Comparison of ENCODE assay signal across 13 cellular contexts in genomic region chr17:28968914-28969295, GRCh38. TPM values are rescaled to one million over a fixed set of nuclear protein-coding genes. Genes with fewer than 3 reads are reported as not detected.
DNase-seq lines count a peak whose midpoint lies in the region; TF ChIP-seq lines count a peak whose summit lies in the region.
"Had no signal": no experiment of that assay in that cellular context is flagged by ENCODE, and none has a peak within 500 bp of the region (broad histone marks: within the 10 kb centered on the region; RNA-seq: fewer than 3 reads in every experiment).

No MANE protein-coding gene starts in this region.

- H3K36me3 Mint-ChIP-seq in Calu3 (ENCODE audit: insufficient read depth, unreplicated experiment) (no peaks in the 10 kb centered on the region), neural progenitor cell (no peaks in the 10 kb centered on the region)

- peaks cover 50% of the 10 kb centered on the region for H3F3A ChIP-seq in neural progenitor cell (ENCODE audit: low read depth)
- H3F3A ChIP-seq in SK-N-SH (replicated peaks; ENCODE audit: insufficient read depth): no peaks in the 10 kb centered on the region

- WGBS in SK-N-SH (ENCODE audit: low lambda C conversion rate): 74% methylated on average over 2 of the region's 2 CpGs

- H3K79me2 ChIP-seq in neural progenitor cell (ENCODE audit: low read depth): no peaks in the 10 kb centered on the region
- no peaks in the 10 kb centered on the region for H3K79me2 ChIP-seq in SK-N-SH (ENCODE audit: insufficient read depth)

- CTCF ChIA-PET in Calu3 (lab: Charles Lee) (no interaction called here), SK-N-SH (lab: Yijun Ruan, JAX) (interaction anchor here (0.9 to 10.2 kb wide), 6 partner anchors 14 to 145 kb away, joined by 3 to 341 read pairs (median 5); no protein-coding TSS in a partner anchor)

- H3K27me3 ChIP-seq in neural progenitor cell (no peaks in the 10 kb centered on the region), SK-N-SH (ENCODE audit: insufficient read depth) (no peaks in the 10 kb centered on the region; the same call in 1 of the 2 replicates)

- H3K4me1 Mint-ChIP-seq in Calu3 (ENCODE audit: low read depth, unreplicated experiment): peaks cover 10% of the 10 kb centered on the region
- H3K4me1 Mint-ChIP-seq in neural progenitor cell: peaks cover 48% of the 10 kb centered on the region

- no peak for TF ChIP-seq EP300 in SK-N-SH (IDR thresholded peaks at IDR 0.05; ENCODE audit: borderline replicate concordance in 1 of 2, low read depth in 1 of 2, low read length in 1 of 2)

- H3K9me2 ChIP-seq in SK-N-SH: no peaks in the 10 kb centered on the region

- no peak for TF ChIP-seq CTCF in Calu3 (IDR thresholded peaks at IDR 0.05; ENCODE audit: unreplicated experiment)
- TF ChIP-seq CTCF in fibroblast of mammary gland (conservative IDR thresholded peaks at IDR 0.05; ENCODE audit: control insufficient read depth, insufficient read depth, low read depth, low read length): no peak
- no peak for TF ChIP-seq CTCF in neural progenitor cell (IDR thresholded peaks at IDR 0.05)
- TF ChIP-seq CTCF in SK-N-SH (IDR thresholded peaks at IDR 0.05): no peak

- H2AFZ ChIP-seq in neural progenitor cell (replicated peaks): no peak overlapping the region
- H2AFZ ChIP-seq in SK-N-SH (ENCODE audit: low read depth): no peak overlapping the region

- H3K36me3 ChIP-seq in neural progenitor cell (no peaks in the 10 kb centered on the region), SK-N-SH (replicated peaks in 1 of 2; ENCODE audit: control insufficient read depth in 1 of 2, insufficient read depth in 2 of 2, low read length in 1 of 2) (no peaks in the 10 kb centered on the region)

- H3K9ac ChIP-seq in neural progenitor cell: no peak overlapping the region
- no peak overlapping the region for H3K9ac ChIP-seq in SK-N-SH

- H3K4me3 ChIP-seq in fibroblast of mammary gland (ENCODE audit: control insufficient read depth, low read depth, low read length) (no peak overlapping the region), neural progenitor cell (peak overlapping the region; percentile 27), SK-N-SH (ENCODE audit: low read depth in 2 of 2, low read length in 1 of 2) (no peak overlapping the region)

- H3K27ac ChIP-seq in neural progenitor cell (no peak overlapping the region), SK-N-SH (ENCODE audit: low read depth in 2 of 2, low read length in 1 of 2) (no peak overlapping the region)

- H3K9me3 ChIP-seq in neural progenitor cell (ENCODE audit: low read depth): no peaks in the 10 kb centered on the region
- no peaks in the 10 kb centered on the region for H3K9me3 ChIP-seq in SK-N-SH

- no peak for DNase-seq in Calu3
- DNase-seq in RKO (ENCODE audit: low spot score): peak; percentile 31
- peak; percentile 27 for DNase-seq in fibroblast of mammary gland (ENCODE audit: low read depth)
- no peak for DNase-seq in neural progenitor cell (ENCODE audit: low spot score)
- no peak for DNase-seq in cortex of kidney (lab: John Stamatoyannopoulos, UW)
- no peak for DNase-seq in H4 (ENCODE audit: low spot score)
- DNase-seq in SK-N-SH: no peak
- DNase-seq in NCI-H146 treated with DMSO at 0.1 percent for 48 hours (lab: John Stamatoyannopoulos, UW; ENCODE audit: unreplicated experiment): no peak
- DNase-seq: DMS79 treated with DMSO at 0.1 percent for 48 hours, HFFc6, NCI-H2029, SHP77 had no signal

- no peaks in the 10 kb centered on the region for H3K9me3 Mint-ChIP-seq in Calu3 (ENCODE audit: low read depth, unreplicated experiment)
- no peaks in the 10 kb centered on the region for H3K9me3 Mint-ChIP-seq in neural progenitor cell
- H3K9me3 Mint-ChIP-seq: HFFc6 had no signal

- intact Hi-C loops in Calu3 (cut with micrococcal nuclease; ENCODE audit: unreplicated experiment): no loop called here

- TF ChIP-seq RAD21 in SK-N-SH (IDR thresholded peaks at IDR 0.05; ENCODE audit: low read length): no peak

- peak overlapping the region; percentile 44 for H3K27ac Mint-ChIP-seq in Calu3 (ENCODE audit: unreplicated experiment)
- peak overlapping the region; percentile 74 for H3K27ac Mint-ChIP-seq in neural progenitor cell
- H3K27ac Mint-ChIP-seq: HFFc6 had no signal

- peaks cover 64% of the 10 kb centered on the region for H3K27me3 Mint-ChIP-seq in Calu3 (ENCODE audit: unreplicated experiment)
- H3K27me3 Mint-ChIP-seq in neural progenitor cell (ENCODE audit: insufficient read depth, low read depth): peaks cover 32% of the 10 kb centered on the region

- H3K4me2 ChIP-seq in neural progenitor cell (peak overlapping the region; percentile 74), SK-N-SH (no peak overlapping the region)

- H4K20me1 ChIP-seq in neural progenitor cell (ENCODE audit: low read depth) (peaks cover 19% of the 10 kb centered on the region), SK-N-SH (ENCODE audit: insufficient read depth) (no peaks in the 10 kb centered on the region)

- POLR2A ChIA-PET in SK-N-SH (lab: Yijun Ruan, JAX): interaction anchor here (1.0 kb wide), 1 partner anchor 80 kb away, joined by 3 read pairs; no protein-coding TSS in a partner anchor

- H3K4me3 Mint-ChIP-seq in Calu3 (ENCODE audit: low read depth, unreplicated experiment) (no peak overlapping the region), neural progenitor cell (peak overlapping the region; percentile 65)
- H3K4me3 Mint-ChIP-seq: HFFc6 had no signal

- H3K4me1 ChIP-seq in neural progenitor cell (peaks cover 58% of the 10 kb centered on the region), SK-N-SH (ENCODE audit: control insufficient read depth in 1 of 2, insufficient read depth in 2 of 2, low read depth in 1 of 2, low read length in 1 of 2) (peaks cover 0 to 51% of the 10 kb centered on the region in 2 experiments)

- BruUV-seq in Calu3 (replicated peaks; lab: Mats Ljungman, UMichigan): no TSS peak

TF ChIP-seq in SK-N-SH, 30 proteins besides CTCF, POLR2A, EP300 and RAD21 (continues in another document):
- TF ChIP-seq MAX (IDR thresholded peaks at IDR 0.05; ENCODE audit: low read depth) (no peak), YY1 (IDR thresholded peaks at IDR 0.05; ENCODE audit: low read depth) (no peak), FOSL2 (IDR thresholded peaks at IDR 0.05; ENCODE audit: borderline replicate concordance, low read depth) (no peak), RCOR1 (IDR thresholded peaks at IDR 0.05; ENCODE audit: low read length) (no peak), TAF1 (IDR thresholded peaks at IDR 0.05; ENCODE audit: borderline replicate concordance, low read depth, low read length) (no peak), SMC3 (IDR thresholded peaks at IDR 0.05; ENCODE audit: low read depth, low read length) (no peak), POLR2AphosphoS5 (IDR thresholded peaks at IDR 0.05; ENCODE audit: low read depth, low read length) (no peak), FOXM1 (IDR thresholded peaks at IDR 0.05; ENCODE audit: low read depth) (no peak), GATA2 (CRISPR knock-in tag; IDR thresholded peaks at IDR 0.05) (no peak)
- TF ChIP-seq, protein P1, sequence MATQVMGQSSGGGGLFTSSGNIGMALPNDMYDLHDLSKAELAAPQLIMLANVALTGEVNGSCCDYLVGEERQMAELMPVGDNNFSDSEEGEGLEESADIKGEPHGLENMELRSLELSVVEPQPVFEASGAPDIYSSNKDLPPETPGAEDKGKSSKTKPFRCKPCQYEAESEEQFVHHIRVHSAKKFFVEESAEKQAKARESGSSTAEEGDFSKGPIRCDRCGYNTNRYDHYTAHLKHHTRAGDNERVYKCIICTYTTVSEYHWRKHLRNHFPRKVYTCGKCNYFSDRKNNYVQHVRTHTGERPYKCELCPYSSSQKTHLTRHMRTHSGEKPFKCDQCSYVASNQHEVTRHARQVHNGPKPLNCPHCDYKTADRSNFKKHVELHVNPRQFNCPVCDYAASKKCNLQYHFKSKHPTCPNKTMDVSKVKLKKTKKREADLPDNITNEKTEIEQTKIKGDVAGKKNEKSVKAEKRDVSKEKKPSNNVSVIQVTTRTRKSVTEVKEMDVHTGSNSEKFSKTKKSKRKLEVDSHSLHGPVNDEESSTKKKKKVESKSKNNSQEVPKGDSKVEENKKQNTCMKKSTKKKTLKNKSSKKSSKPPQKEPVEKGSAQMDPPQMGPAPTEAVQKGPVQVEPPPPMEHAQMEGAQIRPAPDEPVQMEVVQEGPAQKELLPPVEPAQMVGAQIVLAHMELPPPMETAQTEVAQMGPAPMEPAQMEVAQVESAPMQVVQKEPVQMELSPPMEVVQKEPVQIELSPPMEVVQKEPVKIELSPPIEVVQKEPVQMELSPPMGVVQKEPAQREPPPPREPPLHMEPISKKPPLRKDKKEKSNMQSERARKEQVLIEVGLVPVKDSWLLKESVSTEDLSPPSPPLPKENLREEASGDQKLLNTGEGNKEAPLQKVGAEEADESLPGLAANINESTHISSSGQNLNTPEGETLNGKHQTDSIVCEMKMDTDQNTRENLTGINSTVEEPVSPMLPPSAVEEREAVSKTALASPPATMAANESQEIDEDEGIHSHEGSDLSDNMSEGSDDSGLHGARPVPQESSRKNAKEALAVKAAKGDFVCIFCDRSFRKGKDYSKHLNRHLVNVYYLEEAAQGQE (IDR thresholded peaks at IDR 0.05; ENCODE audit: low read depth, low read length): no peak
- TF ChIP-seq, protein P2, sequence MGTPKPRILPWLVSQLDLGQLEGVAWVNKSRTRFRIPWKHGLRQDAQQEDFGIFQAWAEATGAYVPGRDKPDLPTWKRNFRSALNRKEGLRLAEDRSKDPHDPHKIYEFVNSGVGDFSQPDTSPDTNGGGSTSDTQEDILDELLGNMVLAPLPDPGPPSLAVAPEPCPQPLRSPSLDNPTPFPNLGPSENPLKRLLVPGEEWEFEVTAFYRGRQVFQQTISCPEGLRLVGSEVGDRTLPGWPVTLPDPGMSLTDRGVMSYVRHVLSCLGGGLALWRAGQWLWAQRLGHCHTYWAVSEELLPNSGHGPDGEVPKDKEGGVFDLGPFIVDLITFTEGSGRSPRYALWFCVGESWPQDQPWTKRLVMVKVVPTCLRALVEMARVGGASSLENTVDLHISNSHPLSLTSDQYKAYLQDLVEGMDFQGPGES (IDR thresholded peaks at IDR 0.05; ENCODE audit: low read depth, low read length): no peak

RNA-seq across cellular contexts. Expression of gene PHF12, which starts 17.6 kb away (rescaled TPM):
- 54.0 and 57.6 TPM in 2 replicates for total RNA-seq in Calu3 (2022)
- 49.1 and 54.3 TPM in 2 replicates for total RNA-seq in neural progenitor cell (ENCODE audit: low replicate concordance)
- 11.3 and 20.3 TPM in 2 replicates for total RNA-seq in H4 (2014; rRNA removed; shearing (Covaris generic))
- 17.8 and 24.0 TPM in 2 replicates for polyA plus RNA-seq in SK-N-SH (2012; rRNA removed)
- 12.2 and 17.3 TPM in 2 replicates for polyA plus RNA-seq in SK-N-SH (2012; cell fraction: cytosol; rRNA removed)
- 53.0 and 68.5 TPM in 2 replicates for polyA plus RNA-seq in SK-N-SH (2012; cell fraction: nucleus; rRNA removed)

RNA-seq across cellular contexts. Expression of gene SEZ6, which starts 36.9 kb away (rescaled TPM):
- total RNA-seq in Calu3 (2022): not detected in 2 replicates
- 1.5 and 4.9 TPM in 2 replicates for total RNA-seq in neural progenitor cell (ENCODE audit: low replicate concordance)
- total RNA-seq in H4 (2014; rRNA removed; shearing (Covaris generic)): not detected in 2 replicates
- polyA plus RNA-seq in SK-N-SH (2012; rRNA removed): 0.12 and 0.37 TPM in 2 replicates
- polyA plus RNA-seq in SK-N-SH (2012; cell fraction: cytosol; rRNA removed): 0.19 and 0.43 TPM in 2 replicates
- polyA plus RNA-seq in SK-N-SH (2012; cell fraction: nucleus; rRNA removed): 0.34 and 0.36 TPM in 2 replicates
- total RNA-seq: HFFc6, NCI-H460 had no signal

Comparison
In these comparisons a context has a peak if more than half of its experiments do, and no peak if none do; other contexts are left out.
1. DNase-seq: peak in RKO (single experiment) and fibroblast of mammary gland (single experiment); none in Calu3 (single experiment), neural progenitor cell (single experiment), cortex of kidney (single experiment), H4 (single experiment), SK-N-SH (single experiment) and NCI-H146 treated with DMSO at 0.1 percent for 48 hours (single experiment).